24 cellular contexts compared by ENCODE assay signal in the genomic region with DNA sequence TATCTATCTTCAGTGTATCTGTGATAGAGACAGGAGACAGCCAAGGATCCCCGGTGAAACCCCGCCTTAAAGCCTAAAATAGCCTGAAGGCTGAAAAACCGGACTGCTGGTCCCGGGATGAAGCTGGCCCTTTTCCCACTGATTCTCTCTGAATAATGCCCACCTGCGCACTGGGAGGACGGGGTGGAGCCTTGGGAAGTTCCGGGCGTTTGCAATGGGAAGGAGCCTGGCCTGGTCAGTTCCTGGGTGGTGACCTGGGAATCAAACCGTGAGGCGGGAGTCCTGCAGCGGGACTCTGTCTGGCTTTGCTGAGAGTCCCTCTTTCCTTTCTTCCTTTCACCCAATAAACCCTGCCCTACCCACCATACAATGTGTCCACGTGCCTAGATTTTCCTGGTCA.
A peak's percentile ranks its signal among the peaks of the same experiment; 100 is the strongest.
DNase-seq lines count a peak whose midpoint lies in the region; ATAC-seq and TF ChIP-seq lines count a peak whose summit lies in the region.
"Had no signal": no experiment of that assay in that cellular context is flagged by ENCODE, and none has a peak within 500 bp of the region (broad histone marks: within the 10 kb centered on the region; RNA-seq: fewer than 3 reads in every experiment).

No MANE protein-coding gene starts in this region.

- DNase-seq in H7: peak; percentile 32
- DNase-seq in choroid plexus epithelial cell (ENCODE audit: low read depth): no peak
- DNase-seq in iPS DF 6.9 (ENCODE audit: low read depth, low spot score): peak; percentile 9
- peak; percentile 3 for DNase-seq in neural progenitor cell (ENCODE audit: low spot score)
- DNase-seq in amygdala (lab: John Stamatoyannopoulos, UW): no peak
- DNase-seq in DMS53 treated with DMSO at 0.1 percent for 48 hours (lab: John Stamatoyannopoulos, UW; ENCODE audit: unreplicated experiment): no peak
- DNase-seq: CD4-positive, CD25-positive, alpha-beta regulatory T cell; DMS153; HFFc6; Kasumi-1; NCI-H1092 treated with DMSO at 0.1 percent for 48 hours; NCI-H1436; NCI-H2029; NCI-H446; NCI-H524 treated with DMSO at 0.1 percent for 48 hours; NCI-H774; SJCRH30 had no signal

- H3K36me3 ChIP-seq in H7 (replicated peaks; ENCODE audit: control insufficient read depth, insufficient read depth, low read length) (no peaks in the 10 kb centered on the region), iPS DF 6.9 (ENCODE audit: control insufficient read depth, insufficient read depth, low read length) (no peaks in the 10 kb centered on the region), neural progenitor cell (no peaks in the 10 kb centered on the region)
- H3K36me3 ChIP-seq: BLaER1, HAP-1, SJCRH30 had no signal

- H3K4me1 ChIP-seq in iPS DF 6.9 (ENCODE audit: control insufficient read depth, insufficient read depth, low read length) (no peaks in the 10 kb centered on the region; the same call in 1 of the 2 replicates), neural progenitor cell (no peaks in the 10 kb centered on the region)
- H3K4me1 ChIP-seq: BLaER1, SJCRH30 had no signal

- no peak for TF ChIP-seq CTCF in choroid plexus epithelial cell (conservative IDR thresholded peaks at IDR 0.05; ENCODE audit: low read depth, low read length)
- no peak for TF ChIP-seq CTCF in neural progenitor cell (IDR thresholded peaks at IDR 0.05)

- H3K27me3 ChIP-seq in H7 (ENCODE audit: control insufficient read depth, insufficient read depth, low read length) (no peaks in the 10 kb centered on the region), iPS DF 6.9 (ENCODE audit: control insufficient read depth, insufficient read depth, low read length) (no peaks in the 10 kb centered on the region), neural progenitor cell (no peaks in the 10 kb centered on the region)
- H3K27me3 ChIP-seq: BLaER1, SJCRH30 had no signal

- WGBS in iPS DF 6.9 (ENCODE audit: insufficient coverage, insufficient read length): no CpG with 5 or more reads among the region's 12 CpGs

- no peak overlapping the region for H3K27ac ChIP-seq in iPS DF 6.9 (ENCODE audit: low read length)
- H3K27ac ChIP-seq in neural progenitor cell: no peak overlapping the region
- H3K27ac ChIP-seq: BLaER1, SJCRH30 had no signal

- H3K36me3 Mint-ChIP-seq in neural progenitor cell: no peaks in the 10 kb centered on the region
- H3K36me3 Mint-ChIP-seq: CD4-positive, CD25-positive, alpha-beta regulatory T cell had no signal

- H3K9me3 ChIP-seq in iPS DF 6.9 (ENCODE audit: control insufficient read depth, insufficient read depth, low read length): no peaks in the 10 kb centered on the region; the same call in 1 of the 2 replicates
- no peaks in the 10 kb centered on the region for H3K9me3 ChIP-seq in neural progenitor cell (ENCODE audit: low read depth)
- H3K9me3 ChIP-seq: BLaER1, HAP-1, SJCRH30 had no signal

- peak overlapping the region; percentile 93 for H2AFZ ChIP-seq in neural progenitor cell (replicated peaks)

- H3K27me3 Mint-ChIP-seq in neural progenitor cell (ENCODE audit: insufficient read depth, low read depth): peaks cover 2% of the 10 kb centered on the region
- H3K27me3 Mint-ChIP-seq: CD4-positive, CD25-positive, alpha-beta regulatory T cell had no signal

- H3K4me1 Mint-ChIP-seq in neural progenitor cell: no peaks in the 10 kb centered on the region
- H3K4me1 Mint-ChIP-seq: CD4-positive, CD25-positive, alpha-beta regulatory T cell had no signal

- H3K4me3 Mint-ChIP-seq in neural progenitor cell: no peak overlapping the region
- H3K4me3 Mint-ChIP-seq: CD4-positive, CD25-positive, alpha-beta regulatory T cell; HFFc6 had no signal

- peaks cover 7% of the 10 kb centered on the region for H3K9me3 Mint-ChIP-seq in neural progenitor cell

- H3K79me2 ChIP-seq in neural progenitor cell (ENCODE audit: low read depth): no peaks in the 10 kb centered on the region

- H3K9ac ChIP-seq in neural progenitor cell: no peak overlapping the region
- H3K9ac ChIP-seq: BLaER1 had no signal

- no peaks in the 10 kb centered on the region for H4K20me1 ChIP-seq in neural progenitor cell (ENCODE audit: low read depth)
- H4K20me1 ChIP-seq: BLaER1 had no signal

- H3K27ac Mint-ChIP-seq in neural progenitor cell: no peak overlapping the region
- H3K27ac Mint-ChIP-seq: CD4-positive, CD25-positive, alpha-beta regulatory T cell; HFFc6 had no signal

- no peaks in the 10 kb centered on the region for H3F3A ChIP-seq in neural progenitor cell (ENCODE audit: low read depth)

- H3K4me2 ChIP-seq in neural progenitor cell: peak overlapping the region; percentile 37
- H3K4me2 ChIP-seq: BLaER1 had no signal

- no peak overlapping the region for H3K4me3 ChIP-seq in H7 (ENCODE audit: insufficient read depth, low read depth, low read length)
- H3K4me3 ChIP-seq in choroid plexus epithelial cell (ENCODE audit: low read depth, low read length): peak overlapping the region; percentile 20
- no peak overlapping the region for H3K4me3 ChIP-seq in iPS DF 6.9 (ENCODE audit: low read length)
- no peak overlapping the region for H3K4me3 ChIP-seq in neural progenitor cell
- H3K4me3 ChIP-seq: BLaER1, HAP-1, K562, SJCRH30 had no signal

- no peak for ATAC-seq in HG03095 (IDR thresholded peaks at IDR 0.05; ENCODE audit: unreplicated experiment)
- no peak for ATAC-seq in GM18511 (IDR thresholded peaks at IDR 0.05; ENCODE audit: unreplicated experiment)
- ATAC-seq: K562, Right ventricle myocardium inferior, SK-N-SH treated with all-trans-retinoic acid at 6 μM for 48 hours had no signal

Comparison
In these comparisons a context has a peak if more than half of its experiments do, and no peak if none do; other contexts are left out.
1. DNase-seq: peak in H7 (single experiment), iPS DF 6.9 (single experiment) and neural progenitor cell (single experiment); none in choroid plexus epithelial cell (single experiment), amygdala (0 of 56) and DMS53 treated with DMSO at 0.1 percent for 48 hours (single experiment).